Comparison of ENCODE assay signal across 19 cellular contexts in genomic region chr4:115790812-115791211, GRCh38.
"Had no signal": no experiment of that assay in that cellular context is flagged by ENCODE, and none has a peak within 500 bp of the region (broad histone marks: within the 10 kb centered on the region; RNA-seq: fewer than 3 reads in every experiment).

No MANE protein-coding gene starts in this region.

- H3K9me3 ChIP-seq: psoas muscle, right lobe of liver, spleen, tibial nerve had no signal

- H3K27me3 ChIP-seq: right lobe of liver, spleen, tibial nerve had no signal

- H3K4me3 Mint-ChIP-seq: activated CD8-positive, alpha-beta memory T cell treated with anti-CD3 and anti-CD28 coated beads, Interleukin-2, amount 10 ng/mL, durations not matched to agents 7 days and 5 days; activated naive CD8-positive, alpha-beta T cell; activated T-cell treated with anti-CD3 and anti-CD28 coated beads, Interleukin-2, amount 50 U/mL, for 24 hours; naive thymus-derived CD4-positive, alpha-beta T cell; stimulated activated memory B cell treated with anti-CD40 and anti-IgM and Interleukin-4, amounts not matched to agents 10 μg/mL and 1 μg/mL and 100 μg/mL, for 72 hours had no signal

- H3K4me3 ChIP-seq: psoas muscle, right lobe of liver, spleen, tibial nerve had no signal

- H3K36me3 Mint-ChIP-seq: activated CD8-positive, alpha-beta memory T cell treated with anti-CD3 and anti-CD28 coated beads, Interleukin-2, amount 10 ng/mL, durations not matched to agents 7 days and 5 days; activated naive CD8-positive, alpha-beta T cell; naive thymus-derived CD4-positive, alpha-beta T cell; stimulated activated memory B cell treated with anti-CD40 and anti-IgM and Interleukin-4, amounts not matched to agents 10 μg/mL and 1 μg/mL and 100 μg/mL, for 72 hours had no signal

- H3K27ac Mint-ChIP-seq: activated CD8-positive, alpha-beta memory T cell treated with anti-CD3 and anti-CD28 coated beads, Interleukin-2, amount 10 ng/mL, durations not matched to agents 7 days and 5 days; activated naive CD8-positive, alpha-beta T cell; activated T-cell treated with anti-CD3 and anti-CD28 coated beads, Interleukin-2, amount 50 U/mL, for 24 hours; naive thymus-derived CD4-positive, alpha-beta T cell; stimulated activated memory B cell treated with anti-CD40 and anti-IgM and Interleukin-4, amounts not matched to agents 10 μg/mL and 1 μg/mL and 100 μg/mL, for 72 hours had no signal

- H3K27me3 Mint-ChIP-seq: activated CD8-positive, alpha-beta memory T cell treated with anti-CD3 and anti-CD28 coated beads, Interleukin-2, amount 10 ng/mL, durations not matched to agents 7 days and 5 days; activated naive CD8-positive, alpha-beta T cell; activated T-cell treated with anti-CD3 and anti-CD28 coated beads, Interleukin-2, amount 50 U/mL, for 24 hours; naive thymus-derived CD4-positive, alpha-beta T cell; stimulated activated memory B cell treated with anti-CD40 and anti-IgM and Interleukin-4, amounts not matched to agents 10 μg/mL and 1 μg/mL and 100 μg/mL, for 72 hours had no signal

- H3K27ac ChIP-seq: psoas muscle, right lobe of liver, spleen, tibial nerve had no signal

- ATAC-seq: activated CD4-positive, CD25-positive, alpha-beta regulatory T cell treated with anti-CD3 and anti-CD28 coated beads, Interleukin-2, amount 50 U/mL, for 24 hours; activated CD8-positive, alpha-beta memory T cell treated with anti-CD3 and anti-CD28 coated beads, Interleukin-2, amount 10 ng/mL, durations not matched to agents 7 days and 5 days; esophagus mucosa; left colon; naive thymus-derived CD4-positive, alpha-beta T cell; psoas muscle; right lobe of liver; stimulated activated memory B cell treated with anti-CD40 and anti-IgM and Interleukin-4, amounts not matched to agents 10 μg/mL and 1 μg/mL and 100 μg/mL, for 72 hours had no signal

- DNase-seq: activated CD4-positive, alpha-beta T cell treated with anti-CD3 and anti-CD28 coated beads, Interleukin-2, amount 50 U/mL, for 48 hours; activated CD8-positive, alpha-beta memory T cell treated with anti-CD3 and anti-CD28 coated beads, Interleukin-2, amount 10 ng/mL, durations not matched to agents 7 days and 5 days; activated gamma-delta T cell; activated T-cell treated with anti-CD3 and anti-CD28 coated beads, Interleukin-2, amount 50 U/mL, for 24 hours; cerebellar nuclear complex; dermis blood vessel endothelial cell; left colon; naive thymus-derived CD4-positive, alpha-beta T cell; nucleus accumbens; psoas muscle; right lobe of liver; spleen; stimulated activated CD4-positive, alpha-beta T cell treated with anti-CD3 and anti-CD28 coated beads, Interleukin-1b, Interleukin-23, amount 100 ng/mL, for 48 hours; T-helper 2 cell had no signal

- H3K9me3 Mint-ChIP-seq: stimulated activated memory B cell treated with anti-CD40 and anti-IgM and Interleukin-4, amounts not matched to agents 10 μg/mL and 1 μg/mL and 100 μg/mL, for 72 hours had no signal

- H3K4me1 ChIP-seq: psoas muscle, right lobe of liver, spleen had no signal

- H3K4me1 Mint-ChIP-seq: activated CD8-positive, alpha-beta memory T cell treated with anti-CD3 and anti-CD28 coated beads, Interleukin-2, amount 10 ng/mL, durations not matched to agents 7 days and 5 days; naive thymus-derived CD4-positive, alpha-beta T cell; stimulated activated memory B cell treated with anti-CD40 and anti-IgM and Interleukin-4, amounts not matched to agents 10 μg/mL and 1 μg/mL and 100 μg/mL, for 72 hours had no signal

- H3K36me3 ChIP-seq: right lobe of liver, spleen, tibial nerve had no signal
